ENCODE assay signal across 26 cellular contexts in genomic region chr3:120114376-120114775, GRCh38.
"Had no signal": no experiment of that assay in that cellular context is flagged by ENCODE, and none has a peak within 500 bp of the region (broad histone marks: within the 10 kb centered on the region; RNA-seq: fewer than 3 reads in every experiment).

No MANE protein-coding gene starts in this region.

- H3K4me1 ChIP-seq: adrenal gland had no signal

- H3K9me3 ChIP-seq: adrenal gland had no signal

- H3K27ac ChIP-seq: adrenal gland, SK-N-MC had no signal

- H3K27me3 Mint-ChIP-seq: activated B cell treated with CpG ODN at 0.5 μM for 24 hours had no signal

- H3K36me3 Mint-ChIP-seq: activated naive CD8-positive, alpha-beta T cell treated with anti-CD3 and anti-CD28 coated beads, Interleukin-2, amount 10 ng/mL, durations not matched to agents 7 days and 5 days had no signal

- H3K4me3 ChIP-seq: adrenal gland, SK-N-MC had no signal

- H3K4me3 Mint-ChIP-seq: activated B cell treated with CpG ODN at 0.5 μM for 24 hours; activated CD4-positive, alpha-beta T cell treated with anti-CD3 and anti-CD28 coated beads, Interleukin-2, amount 10 ng/mL, durations not matched to agents 24 days and 14 days; activated naive CD8-positive, alpha-beta T cell treated with anti-CD3 and anti-CD28 coated beads, Interleukin-2, amount 10 ng/mL, durations not matched to agents 7 days and 5 days; activated T-cell treated with anti-CD3 and anti-CD28 coated beads, Interleukin-2, amount 50 U/mL, for 4 hours; T-cell had no signal

- FAIRE-seq: TTC549 had no signal

- H3K36me3 ChIP-seq: adrenal gland had no signal

- H3K27me3 ChIP-seq: adrenal gland had no signal

- H3K27ac Mint-ChIP-seq: activated B cell treated with CpG ODN at 0.5 μM for 24 hours; activated CD4-positive, alpha-beta T cell treated with anti-CD3 and anti-CD28 coated beads, Interleukin-2, amount 10 ng/mL, durations not matched to agents 24 days and 14 days; activated naive CD8-positive, alpha-beta T cell treated with anti-CD3 and anti-CD28 coated beads, Interleukin-2, amount 10 ng/mL, durations not matched to agents 7 days and 5 days; T-cell had no signal

- DNase-seq: activated B cell treated with CpG ODN at 0.5 μM for 24 hours; activated CD4-positive, alpha-beta T cell treated with anti-CD3 and anti-CD28 coated beads for 1 hour; activated CD4-positive, alpha-beta T cell treated with anti-CD3 and anti-CD28 coated beads, Interleukin-2, amount 10 ng/mL, durations not matched to agents 24 days and 14 days; activated CD4-positive, alpha-beta T cell treated with anti-CD3 and anti-CD28 coated beads, Interleukin-2, amount 50 U/mL, for 48 hours; activated naive CD4-positive, alpha-beta T cell treated with anti-CD3 and anti-CD28 coated beads, Interleukin-2, amount 50 U/mL, for 16 hours; activated naive CD8-positive, alpha-beta T cell treated with anti-CD3 and anti-CD28 coated beads, Interleukin-2, amount 10 ng/mL, durations not matched to agents 7 days and 5 days; activated T-cell treated with anti-CD3 and anti-CD28 coated beads, Interleukin-2, amount 50 U/mL, for 4 hours; adrenal gland; anterior cingulate cortex; central memory CD4-positive, alpha-beta T cell; Kasumi-1; KBM-7; NCI-H1092 treated with DMSO at 0.1 percent for 48 hours; NCI-H1417 treated with DMSO at 0.1 percent for 48 hours; NCI-H1694; NCI-H2029; NCI-H2107; NCI-H2171 treated with DMSO at 0.1 percent for 48 hours; NCI-H226; NCI-H510A; NCI-H69; T-cell; T-helper 2 cell had no signal

- ATAC-seq: activated T-cell treated with anti-CD3 and anti-CD28 coated beads, Interleukin-2, amount 50 U/mL, for 4 hours; Right ventricle myocardium inferior; T-cell had no signal

- H3K4me1 Mint-ChIP-seq: activated B cell treated with CpG ODN at 0.5 μM for 24 hours; activated CD4-positive, alpha-beta T cell treated with anti-CD3 and anti-CD28 coated beads, Interleukin-2, amount 10 ng/mL, durations not matched to agents 24 days and 14 days; activated naive CD8-positive, alpha-beta T cell treated with anti-CD3 and anti-CD28 coated beads, Interleukin-2, amount 10 ng/mL, durations not matched to agents 7 days and 5 days; T-cell had no signal
